28 cellular contexts compared by ENCODE assay signal in the genomic region with DNA sequence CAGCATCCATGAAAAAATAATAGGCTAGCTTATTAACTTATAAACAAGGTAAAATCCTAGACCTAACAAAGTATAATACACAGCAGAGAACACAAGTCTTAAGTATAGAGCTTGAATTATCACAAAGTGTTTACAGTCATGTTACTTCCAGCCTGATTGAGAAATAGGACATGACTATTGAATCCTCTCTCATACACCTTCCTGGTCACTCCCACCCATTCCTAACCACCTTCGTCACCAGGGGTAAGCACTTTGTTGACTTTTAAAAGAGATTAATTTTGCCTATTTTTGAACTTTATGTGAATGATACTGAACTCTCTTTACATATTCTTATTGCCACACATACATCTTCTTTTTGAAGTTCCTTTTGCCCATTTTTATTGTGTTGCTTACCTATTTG.
"Had no signal": no experiment of that assay in that cellular context is flagged by ENCODE, and none has a peak within 500 bp of the region (broad histone marks: within the 10 kb centered on the region; RNA-seq: fewer than 3 reads in every experiment).

No MANE protein-coding gene starts in this region.

- H3K27me3 Mint-ChIP-seq: naive B cell; progenitor cell of endocrine pancreas; stimulated activated memory B cell treated with anti-CD40 and anti-IgM and Interleukin-4, amounts not matched to agents 10 μg/mL and 1 μg/mL and 100 μg/mL, for 72 hours; stimulated activated naive CD8-positive, alpha-beta T cell treated with anti-CD3 and anti-CD28 coated beads, Interleukin-15, amount 100 ng/mL, for 72 hours; type B pancreatic cell had no signal

- H3K9ac ChIP-seq: neural progenitor cell had no signal

- H3K4me1 Mint-ChIP-seq: naive B cell; natural killer cell; nephron progenitor cell; neural progenitor cell; stimulated activated memory B cell treated with anti-CD40 and anti-IgM and Interleukin-4, amounts not matched to agents 10 μg/mL and 1 μg/mL and 100 μg/mL, for 72 hours; stimulated activated naive CD8-positive, alpha-beta T cell treated with anti-CD3 and anti-CD28 coated beads, Interleukin-15, amount 100 ng/mL, for 72 hours had no signal

- H3K36me3 Mint-ChIP-seq: mesothelial cell of epicardium, naive B cell, natural killer cell, neural progenitor cell had no signal

- H3K27ac Mint-ChIP-seq: mesothelial cell of epicardium; natural killer cell; nephron progenitor cell; neural progenitor cell; progenitor cell of endocrine pancreas; stimulated activated memory B cell treated with anti-CD40 and anti-IgM and Interleukin-4, amounts not matched to agents 10 μg/mL and 1 μg/mL and 100 μg/mL, for 72 hours; stimulated activated naive CD8-positive, alpha-beta T cell treated with anti-CD3 and anti-CD28 coated beads, Interleukin-15, amount 100 ng/mL, for 72 hours; type B pancreatic cell had no signal

- H3K9me3 ChIP-seq: lower lobe of right lung, neutrophil, ovary, right atrium auricular region, right lobe of liver, tibial nerve, uterus had no signal

- H3K27ac ChIP-seq: lower lobe of right lung, neural progenitor cell, neutrophil, ovary, right atrium auricular region, right lobe of liver, tibial nerve, uterus had no signal

- DNase-seq: kidney glomerular epithelial cell; left cardiac atrium; lower lobe of right lung; mesendoderm; naive B cell; natural killer cell; nephron progenitor cell; occipital lobe; ovary; right lobe of liver; stimulated activated CD4-positive, alpha-beta T cell treated with anti-CD3 and anti-CD28 coated beads, Interleukin-1b, Interleukin-23, amount 100 ng/mL, for 48 hours; stimulated activated CD4-positive, alpha-beta T cell treated with anti-CD3 and anti-CD28 coated beads, Interleukin-2, amount 100 ng/mL, for 48 hours; stimulated activated CD4-positive, alpha-beta T cell treated with anti-CD3 and anti-CD28 coated beads, Interleukin-4, amount 100 ng/mL, for 4 hours; stimulated activated CD8-positive, alpha-beta memory T cell treated with anti-CD3 and anti-CD28 coated beads, Interleukin-4, amount 100 ng/mL, for 48 hours; stimulated activated naive CD4-positive, alpha-beta T cell treated with Interleukin-2 at 50 U/mL for 16 hours; stimulated activated naive CD8-positive, alpha-beta T cell treated with anti-CD3 and anti-CD28 coated beads, Interleukin-15, amount 100 ng/mL, for 72 hours; substantia nigra; uterus had no signal

- H3K4me3 ChIP-seq: lower lobe of right lung, neural progenitor cell, ovary, right atrium auricular region, right lobe of liver, smooth muscle cell, tibial nerve, uterus had no signal

- H3K4me3 Mint-ChIP-seq: mesothelial cell of epicardium; naive B cell; natural killer cell; nephron progenitor cell; neural progenitor cell; stimulated activated memory B cell treated with anti-CD40 and anti-IgM and Interleukin-4, amounts not matched to agents 10 μg/mL and 1 μg/mL and 100 μg/mL, for 72 hours; stimulated activated naive CD8-positive, alpha-beta T cell treated with anti-CD3 and anti-CD28 coated beads, Interleukin-15, amount 100 ng/mL, for 72 hours; type B pancreatic cell had no signal

- H3K4me1 ChIP-seq: lower lobe of right lung, right atrium auricular region, right lobe of liver, tibial nerve, uterus had no signal

- H3K36me3 ChIP-seq: lower lobe of right lung, neural progenitor cell, neutrophil, ovary, right atrium auricular region, right lobe of liver, tibial nerve, uterus had no signal

- ATAC-seq: left cardiac atrium; left lobe of liver; lower lobe of right lung; natural killer cell; right lobe of liver; stimulated activated memory B cell treated with anti-CD40 and anti-IgM and Interleukin-4, amounts not matched to agents 10 μg/mL and 1 μg/mL and 100 μg/mL, for 72 hours; stimulated activated naive CD8-positive, alpha-beta T cell treated with anti-CD3 and anti-CD28 coated beads, Interleukin-15, amount 100 ng/mL, for 72 hours had no signal

- H3K9me3 Mint-ChIP-seq: mesothelial cell of epicardium; naive B cell; natural killer cell; nephron progenitor cell; neural progenitor cell; stimulated activated memory B cell treated with anti-CD40 and anti-IgM and Interleukin-4, amounts not matched to agents 10 μg/mL and 1 μg/mL and 100 μg/mL, for 72 hours; stimulated activated naive CD8-positive, alpha-beta T cell treated with anti-CD3 and anti-CD28 coated beads, Interleukin-15, amount 100 ng/mL, for 72 hours; type B pancreatic cell had no signal

- H3K27me3 ChIP-seq: neural progenitor cell, neutrophil, ovary, right atrium auricular region, right lobe of liver, tibial nerve, uterus had no signal
